Comparison of ENCODE assay signal across 29 cellular contexts in genomic region chrX:29690061-29690460, GRCh38.
DNase-seq lines count a peak whose midpoint lies in the region; ATAC-seq and TF ChIP-seq lines count a peak whose summit lies in the region.
"Had no signal": no experiment of that assay in that cellular context is flagged by ENCODE, and none has a peak within 500 bp of the region (broad histone marks: within the 10 kb centered on the region; RNA-seq: fewer than 3 reads in every experiment).

No MANE protein-coding gene starts in this region.

- CTCF ChIA-PET in SK-N-SH (lab: Yijun Ruan, JAX) = no interaction called here

- no peak for TF ChIP-seq CTCF in SK-N-SH (IDR thresholded peaks at IDR 0.05)
- no peak for TF ChIP-seq CTCF in fibroblast of the aortic adventitia (IDR thresholded peaks at IDR 0.05; ENCODE audit: insufficient read depth, low read length)
- TF ChIP-seq CTCF in tibial nerve (IDR thresholded peaks at IDR 0.05) = no peak

- peaks cover 26% of the 10 kb centered on the region for H3F3A ChIP-seq in SK-N-SH (replicated peaks; ENCODE audit: insufficient read depth)

- no peak for TF ChIP-seq EP300 in SK-N-SH (IDR thresholded peaks at IDR 0.05; ENCODE audit: borderline replicate concordance in 1 of 2, low read depth in 1 of 2, low read length in 1 of 2)
- no peak for TF ChIP-seq EP300 in tibial nerve (IDR thresholded peaks at IDR 0.05)

- no peaks in the 10 kb centered on the region for H4K20me1 ChIP-seq in SK-N-SH (ENCODE audit: insufficient read depth)

- H3K36me3 ChIP-seq in SK-N-SH (replicated peaks in 1 of 2; ENCODE audit: control insufficient read depth in 1 of 2, insufficient read depth in 2 of 2, low read length in 1 of 2) = no peaks in the 10 kb centered on the region
- H3K36me3 ChIP-seq in tibial nerve = no peaks in the 10 kb centered on the region
- H3K36me3 ChIP-seq: neural progenitor cell, sigmoid colon, stomach had no signal

- no peak for TF ChIP-seq RAD21 in SK-N-SH (IDR thresholded peaks at IDR 0.05; ENCODE audit: low read length)

- H3K4me3 ChIP-seq in SK-N-SH (ENCODE audit: low read depth in 2 of 2, low read length in 1 of 2) = no peak overlapping the region
- no peak overlapping the region for H3K4me3 ChIP-seq in fibroblast of the aortic adventitia (ENCODE audit: low read depth, low read length)
- no peak overlapping the region for H3K4me3 ChIP-seq in tibial nerve
- H3K4me3 ChIP-seq: dorsolateral prefrontal cortex, mucosa of descending colon, neural progenitor cell, sigmoid colon, SK-N-MC, stomach had no signal

- DNase-seq in SK-N-SH (no peak), astrocyte of the hippocampus (ENCODE audit: low read depth, low spot score) (peak; percentile 21), fibroblast of the aortic adventitia (ENCODE audit: low read depth) (peak; percentile 23), tibial nerve (ENCODE audit: low spot score in 2 of 2) (no peak)
- DNase-seq in activated CD4-positive, alpha-beta T cell treated with anti-CD3 and anti-CD28 coated beads for 4 hours = no peak
- DNase-seq: activated CD4-positive, alpha-beta T cell treated with anti-CD3 and anti-CD28 coated beads, Interleukin-2, amount 10 ng/mL, durations not matched to agents 24 days and 14 days; activated naive CD4-positive, alpha-beta T cell treated with Interleukin-2 at 50 U/mL for 16 hours; activated T-cell treated with anti-CD3 and anti-CD28 coated beads, Interleukin-2, amount 50 U/mL, for 48 hours; anterior cingulate cortex; dorsolateral prefrontal cortex; GF-D8; GOT3; kidney; mucosa of descending colon; NCI-H1694; NCI-H2171; NCI-H524 treated with DMSO at 0.1 percent for 48 hours; sigmoid colon; stimulated activated CD8-positive, alpha-beta memory T cell treated with anti-CD3 and anti-CD28 coated beads, Interleukin-4, amount 100 ng/mL, for 48 hours; stomach; trophoblast cell had no signal

- ATAC-seq in SK-N-SH treated with all-trans-retinoic acid at 6 μM for 48 hours (no peak), HG02973 (IDR thresholded peaks at IDR 0.05; ENCODE audit: unreplicated experiment) (no peak), GM18858 (IDR thresholded peaks at IDR 0.05; ENCODE audit: unreplicated experiment) (no peak)
- ATAC-seq: mucosa of descending colon had no signal

- no peak for TF ChIP-seq POLR2A in tibial nerve (IDR thresholded peaks at IDR 0.05)

- WGBS in SK-N-SH (ENCODE audit: low lambda C conversion rate) = 33% methylated on average over 3 of the region's 3 CpGs
- WGBS in tibial nerve, 2 donors = 67 to 78% methylated on average over 3 of the region's 3 CpGs

- H3K4me1 ChIP-seq in SK-N-SH (ENCODE audit: control insufficient read depth in 1 of 2, insufficient read depth in 2 of 2, low read depth in 1 of 2, low read length in 1 of 2) = peaks cover 0 to 10% of the 10 kb centered on the region in 2 experiments; a peak in 2 of 4 replicates
- no peaks in the 10 kb centered on the region for H3K4me1 ChIP-seq in tibial nerve
- H3K4me1 ChIP-seq: neural progenitor cell, stomach had no signal

- no peaks in the 10 kb centered on the region; the same call in 1 of the 2 replicates for H3K79me2 ChIP-seq in SK-N-SH (ENCODE audit: insufficient read depth)

- H3K27me3 ChIP-seq in SK-N-SH (ENCODE audit: insufficient read depth) (no peaks in the 10 kb centered on the region), tibial nerve (no peaks in the 10 kb centered on the region)
- H3K27me3 ChIP-seq: neural progenitor cell, sigmoid colon, stomach had no signal

- POLR2A ChIA-PET in SK-N-SH (lab: Yijun Ruan, JAX) = no interaction called here

- no peak overlapping the region; the same call in 1 of the 2 replicates for H3K9ac ChIP-seq in SK-N-SH
- H3K9ac ChIP-seq: KMS-11, neural progenitor cell had no signal

- H2AFZ ChIP-seq in SK-N-SH (ENCODE audit: low read depth) = peak overlapping the region; percentile 42; the same call in 1 of the 2 replicates
- H2AFZ ChIP-seq: neural progenitor cell had no signal

- H3K9me3 ChIP-seq in SK-N-SH (no peaks in the 10 kb centered on the region), tibial nerve (no peaks in the 10 kb centered on the region)
- H3K9me3 ChIP-seq: mucosa of descending colon, sigmoid colon, stomach had no signal

- H3K27ac ChIP-seq in SK-N-SH (ENCODE audit: low read depth in 2 of 2, low read length in 1 of 2) = peak overlapping the region; percentile 28 to 53; a peak in 3 of 4 replicates
- no peak overlapping the region for H3K27ac ChIP-seq in tibial nerve
- H3K27ac ChIP-seq: 22Rv1, KMS-11, neural progenitor cell, RWPE1, sigmoid colon, SK-N-MC, stomach had no signal

- H3K9me2 ChIP-seq in SK-N-SH = no peaks in the 10 kb centered on the region

- no peak overlapping the region for H3K4me2 ChIP-seq in SK-N-SH
- H3K4me2 ChIP-seq: KMS-11, neural progenitor cell had no signal

TF ChIP-seq in SK-N-SH, 30 proteins besides CTCF, POLR2A, EP300 and RAD21:
- no peak for TF ChIP-seq POLR2AphosphoS5 (IDR thresholded peaks at IDR 0.05; ENCODE audit: low read depth, low read length)
- peak; percentile 7; the same call in 1 of the 2 replicates for TF ChIP-seq PBX3 (IDR thresholded peaks at IDR 0.05)
- TF ChIP-seq SIN3A (IDR thresholded peaks at IDR 0.05; ENCODE audit: borderline replicate concordance, low read depth, low read length) = no peak

TF ChIP-seq in SK-N-SH treated with all-trans-retinoic acid at 6 μM for 48 hours, 23 proteins besides CTCF, POLR2A, EP300 and RAD21:
- TF ChIP-seq ZNF8 (CRISPR knock-in tag; IDR thresholded peaks at IDR 0.05) = no peak
- no peak for TF ChIP-seq ZFP3 (CRISPR knock-in tag; IDR thresholded peaks at IDR 0.05)
- TF ChIP-seq ZC3H10 (CRISPR knock-in tag; IDR thresholded peaks at IDR 0.05) = no peak
- no peak for TF ChIP-seq TCF4 (CRISPR knock-in tag; IDR thresholded peaks at IDR 0.05; ENCODE audit: borderline replicate concordance)
- no peak for TF ChIP-seq CSDC2 (CRISPR knock-in tag; IDR thresholded peaks at IDR 0.05)
- TF ChIP-seq ESRRG (CRISPR knock-in tag; IDR thresholded peaks at IDR 0.05) = no peak
- no peak for TF ChIP-seq ARNTL (CRISPR knock-in tag; IDR thresholded peaks at IDR 0.05; ENCODE audit: borderline replicate concordance, low read depth)
- TF ChIP-seq RARB (CRISPR knock-in tag; IDR thresholded peaks at IDR 0.05) = no peak
- no peak for TF ChIP-seq TSHZ2 (CRISPR knock-in tag; IDR thresholded peaks at IDR 0.05)
- TF ChIP-seq ZFP30 (CRISPR knock-in tag; IDR thresholded peaks at IDR 0.05) = no peak
- no peak for TF ChIP-seq ZNF70 (CRISPR knock-in tag; IDR thresholded peaks at IDR 0.05)
- TF ChIP-seq BACH2 (CRISPR knock-in tag; IDR thresholded peaks at IDR 0.05; ENCODE audit: borderline replicate concordance) = no peak
- TF ChIP-seq OSR1 (CRISPR knock-in tag; IDR thresholded peaks at IDR 0.05) = no peak
TF ChIP-seq in SK-N-SH treated with all-trans-retinoic acid at 6 μM for 48 hours: peak in this region for 0.

Comparison
In these comparisons a context has a peak if more than half of its experiments do, and no peak if none do; other contexts are left out.
1. DNase-seq: peak in astrocyte of the hippocampus (single experiment) and fibroblast of the aortic adventitia (single experiment); none in SK-N-SH (single experiment), tibial nerve (0 of 2) and activated CD4-positive, alpha-beta T cell treated with anti-CD3 and anti-CD28 coated beads for 4 hours (0 of 2).
2. H3K27ac ChIP-seq: peak in SK-N-SH (2 of 2); none in tibial nerve (0 of 4).